In genomic region chr5:172894767-172895166, GRCh38 we compare ENCODE assay signal across 1 cellular context.
TF ChIP-seq lines count a peak whose summit lies in the region.

No MANE protein-coding gene starts in this region.

TF ChIP-seq in GM23338, 12 proteins besides CTCF, POLR2A, EP300 and RAD21 (continued from another document):
- TF ChIP-seq ZNF331 (CRISPR knock-in tag; IDR thresholded peaks at IDR 0.05; ENCODE audit: low read depth): no peak
- TF ChIP-seq ZNF462 (CRISPR knock-in tag; IDR thresholded peaks at IDR 0.05): no peak
- TF ChIP-seq ETS1 (IDR thresholded peaks at IDR 0.05): no peak
- TF ChIP-seq EZH2 (IDR thresholded peaks at IDR 0.05; ENCODE audit: low read depth, unreplicated experiment): no peak
- no peak for TF ChIP-seq EZH2phosphoT487 (IDR thresholded peaks at IDR 0.05; ENCODE audit: unreplicated experiment)
- no peak for TF ChIP-seq ZNF114 (CRISPR knock-in tag; IDR thresholded peaks at IDR 0.05)
- TF ChIP-seq JUNB (IDR thresholded peaks at IDR 0.05; ENCODE audit: unreplicated experiment): no peak
- TF ChIP-seq NANOG (IDR thresholded peaks at IDR 0.05; ENCODE audit: borderline replicate concordance): no peak
TF ChIP-seq in GM23338: peak in this region for 0.
